Comparison of ENCODE assay signal across 30 cellular contexts in genomic region chr4:126740687-126741086, GRCh38.
"Had no signal": no experiment of that assay in that cellular context is flagged by ENCODE, and none has a peak within 500 bp of the region (broad histone marks: within the 10 kb centered on the region; RNA-seq: fewer than 3 reads in every experiment).

No MANE protein-coding gene starts in this region.

- H3K36me3 ChIP-seq: ascending aorta had no signal

- H3K36me3 Mint-ChIP-seq: activated CD4-positive, alpha-beta memory T cell treated with anti-CD3 and anti-CD28 coated beads for 36 hours; T-cell had no signal

- H3K27me3 Mint-ChIP-seq: activated CD4-positive, alpha-beta memory T cell treated with anti-CD3 and anti-CD28 coated beads for 36 hours; activated CD4-positive, alpha-beta T cell treated with anti-CD3 and anti-CD28 coated beads, Interleukin-2, amount 10 ng/mL, durations not matched to agents 7 days and 5 days; activated naive CD8-positive, alpha-beta T cell treated with anti-CD3 and anti-CD28 coated beads, Interleukin-2, amount 50 U/mL, for 24 hours; central memory CD8-positive, alpha-beta T cell; T-cell had no signal

- DNase-seq: activated CD4-positive, alpha-beta memory T cell treated with anti-CD3 and anti-CD28 coated beads for 36 hours; activated CD4-positive, alpha-beta T cell treated with anti-CD3 and anti-CD28 coated beads, Interleukin-2, amount 10 ng/mL, durations not matched to agents 7 days and 5 days; activated CD4-positive, CD25-positive, alpha-beta regulatory T cell; activated CD8-positive, alpha-beta memory T cell treated with anti-CD3 and anti-CD28 coated beads for 24 hours; activated effector memory CD4-positive, alpha-beta T cell treated with anti-CD3 and anti-CD28 coated beads, Interleukin-2, amount 50 U/mL, for 16 hours; activated naive CD4-positive, alpha-beta T cell treated with Interleukin-2 at 50 U/mL for 16 hours; activated naive CD8-positive, alpha-beta T cell treated with anti-CD3 and anti-CD28 coated beads, Interleukin-2, amount 50 U/mL, for 24 hours; activated T-cell treated with anti-CD3 and anti-CD28 coated beads, Interleukin-2, amount 50 U/mL, for 4 hours; amniotic stem cell; body of pancreas; Karpas-422; NCI-H146; NCI-H187 treated with DMSO at 0.1 percent for 48 hours; NCI-H2081 treated with DMSO at 0.1 percent for 48 hours; NCI-H446; NCI-H526; NCI-H774; OCI-M1; RPMI8226; T-cell; T-helper 2 cell; T1000 had no signal

- H3K27ac Mint-ChIP-seq: activated CD4-positive, alpha-beta memory T cell treated with anti-CD3 and anti-CD28 coated beads for 36 hours; activated CD4-positive, alpha-beta T cell treated with anti-CD3 and anti-CD28 coated beads, Interleukin-2, amount 10 ng/mL, durations not matched to agents 7 days and 5 days; activated naive CD4-positive, alpha-beta T cell treated with anti-CD3 and anti-CD28 coated beads, Interleukin-2, amount 50 U/mL, for 72 hours; activated naive CD8-positive, alpha-beta T cell treated with anti-CD3 and anti-CD28 coated beads, Interleukin-2, amount 50 U/mL, for 24 hours; T-cell had no signal

- H3K27me3 ChIP-seq: ascending aorta, body of pancreas had no signal

- H3K4me1 Mint-ChIP-seq: activated CD4-positive, alpha-beta T cell treated with anti-CD3 and anti-CD28 coated beads, Interleukin-2, amount 10 ng/mL, durations not matched to agents 7 days and 5 days; activated naive CD8-positive, alpha-beta T cell treated with anti-CD3 and anti-CD28 coated beads, Interleukin-2, amount 50 U/mL, for 24 hours; central memory CD8-positive, alpha-beta T cell; T-cell had no signal

- H3K9me3 Mint-ChIP-seq: activated T-cell treated with anti-CD3 and anti-CD28 coated beads, Interleukin-2, amount 50 U/mL, for 4 hours had no signal

- H3K4me3 Mint-ChIP-seq: activated CD4-positive, alpha-beta memory T cell treated with anti-CD3 and anti-CD28 coated beads for 36 hours; activated CD4-positive, alpha-beta T cell treated with anti-CD3 and anti-CD28 coated beads, Interleukin-2, amount 10 ng/mL, durations not matched to agents 7 days and 5 days; activated naive CD8-positive, alpha-beta T cell treated with anti-CD3 and anti-CD28 coated beads, Interleukin-2, amount 50 U/mL, for 24 hours; activated T-cell treated with anti-CD3 and anti-CD28 coated beads, Interleukin-2, amount 50 U/mL, for 4 hours; central memory CD8-positive, alpha-beta T cell; T-cell had no signal

- H3K9me3 ChIP-seq: body of pancreas had no signal

- H3K4me1 ChIP-seq: body of pancreas had no signal

- H3K4me3 ChIP-seq: ascending aorta, body of pancreas, SK-N-MC had no signal

- ATAC-seq: activated naive CD4-positive, alpha-beta T cell treated with anti-CD3 and anti-CD28 coated beads, Interleukin-2, amount 50 U/mL, for 72 hours; activated naive CD8-positive, alpha-beta T cell treated with anti-CD3 and anti-CD28 coated beads, Interleukin-2, amount 50 U/mL, for 24 hours; activated T-cell treated with anti-CD3 and anti-CD28 coated beads, Interleukin-2, amount 50 U/mL, for 4 hours; body of pancreas; Panc1; Right ventricle myocardium inferior; T-cell had no signal

- H3K27ac ChIP-seq: ascending aorta, body of pancreas, SK-N-MC had no signal

- FAIRE-seq: bronchial epithelial cell, TTC549 had no signal
